ENCODE assay signal across 18 cellular contexts in the genomic region with DNA sequence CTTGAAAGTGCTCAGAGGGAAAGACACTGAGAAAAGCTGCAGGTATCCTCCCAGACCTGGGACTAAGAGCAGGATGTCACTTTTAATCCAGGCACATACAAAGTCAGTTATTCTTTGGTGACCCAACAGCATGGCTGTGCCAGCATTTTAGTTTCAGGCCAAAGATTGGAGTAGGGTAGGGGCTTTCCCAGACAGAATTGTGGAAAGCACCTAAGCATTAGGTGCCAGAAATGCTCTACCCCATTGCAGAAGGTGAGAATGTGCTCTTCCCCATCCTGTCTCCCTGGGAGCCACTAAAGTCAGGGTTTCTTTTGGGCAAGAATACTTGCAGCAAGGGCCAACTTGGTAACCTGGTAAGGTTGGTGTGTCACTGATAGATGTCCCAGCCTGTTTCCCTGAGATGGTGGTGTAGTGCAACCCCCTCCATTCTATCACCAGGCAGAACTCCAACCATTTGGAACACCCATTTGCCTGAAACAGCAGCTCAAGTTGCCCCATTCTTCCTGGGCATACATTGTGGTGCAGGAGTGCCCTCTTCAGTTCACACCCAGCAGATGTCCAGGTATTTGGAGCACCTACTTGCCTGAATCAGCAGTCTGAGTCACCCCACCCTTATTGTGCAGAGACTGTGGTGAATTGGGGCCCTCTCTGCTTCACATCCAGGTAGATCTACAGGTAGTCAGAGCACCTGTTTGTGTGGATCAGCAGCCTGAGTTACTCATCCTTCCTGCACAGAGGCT.
"Had no signal": no experiment of that assay in that cellular context is flagged by ENCODE, and none has a peak within 500 bp of the region (broad histone marks: within the 10 kb centered on the region; RNA-seq: fewer than 3 reads in every experiment).

No MANE protein-coding gene starts in this region.

- H3K36me3 ChIP-seq: ascending aorta, breast epithelium, gastroesophageal sphincter, heart right ventricle, prostate gland, tibial nerve, vagina had no signal

- H3K27me3 Mint-ChIP-seq: activated naive CD4-positive, alpha-beta T cell treated with anti-CD3 and anti-CD28 coated beads, Interleukin-2, amount 10 ng/mL, durations not matched to agents 7 days and 5 days had no signal

- H3K4me1 Mint-ChIP-seq: activated naive CD4-positive, alpha-beta T cell treated with anti-CD3 and anti-CD28 coated beads, Interleukin-2, amount 10 ng/mL, durations not matched to agents 7 days and 5 days; nephron had no signal

- DNase-seq: activated CD4-positive, alpha-beta T cell treated with anti-CD3 and anti-CD28 coated beads, Interleukin-2, amount 50 U/mL, for 1 hour; activated naive CD4-positive, alpha-beta T cell treated with anti-CD3 and anti-CD28 coated beads, Interleukin-2, amount 10 ng/mL, durations not matched to agents 7 days and 5 days; dermis blood vessel endothelial cell; heart right ventricle; occipital lobe; right cardiac atrium; stimulated activated CD4-positive, alpha-beta T cell treated with anti-CD3 and anti-CD28 coated beads, Interleukin-15, amount 100 ng/mL, for 24 hours; stimulated activated CD4-positive, alpha-beta T cell treated with anti-CD3 and anti-CD28 coated beads, Interleukin-4, amount 100 ng/mL, for 1 hour; stimulated activated naive CD4-positive, alpha-beta T cell had no signal

- H3K4me1 ChIP-seq: ascending aorta, breast epithelium, gastroesophageal sphincter, heart right ventricle, prostate gland, tibial nerve, vagina had no signal

- H3K4me3 Mint-ChIP-seq: activated naive CD4-positive, alpha-beta T cell treated with anti-CD3 and anti-CD28 coated beads, Interleukin-2, amount 10 ng/mL, durations not matched to agents 7 days and 5 days; nephron; T-helper 2 cell treated with Interferon-gamma antibody and Interleukin-4, amounts not matched to agents 5 μg/mL and 100 μg/mL, for 36 hours had no signal

- H3K27ac Mint-ChIP-seq: activated naive CD4-positive, alpha-beta T cell treated with anti-CD3 and anti-CD28 coated beads, Interleukin-2, amount 10 ng/mL, durations not matched to agents 7 days and 5 days; nephron; T-helper 2 cell treated with Interferon-gamma antibody and Interleukin-4, amounts not matched to agents 5 μg/mL and 100 μg/mL, for 36 hours had no signal

- H3K9me3 ChIP-seq: prostate gland, tibial nerve had no signal

- ATAC-seq: gastroesophageal sphincter, heart right ventricle, right cardiac atrium had no signal

- H3K27ac ChIP-seq: ascending aorta, breast epithelium, gastroesophageal sphincter, heart right ventricle, prostate gland, skin epidermis, tibial nerve, vagina had no signal

- H3K36me3 Mint-ChIP-seq: activated naive CD4-positive, alpha-beta T cell treated with anti-CD3 and anti-CD28 coated beads, Interleukin-2, amount 10 ng/mL, durations not matched to agents 7 days and 5 days had no signal

- H3K4me3 ChIP-seq: ascending aorta, breast epithelium, gastroesophageal sphincter, heart right ventricle, prostate gland, skin epidermis, tibial nerve, vagina had no signal

- H3K27me3 ChIP-seq: ascending aorta, gastroesophageal sphincter, heart right ventricle, tibial nerve, vagina had no signal
